27 cellular contexts compared by ENCODE assay signal in genomic region chr1:221556435-221556834, GRCh38.
"Had no signal": no experiment of that assay in that cellular context is flagged by ENCODE, and none has a peak within 500 bp of the region (broad histone marks: within the 10 kb centered on the region; RNA-seq: fewer than 3 reads in every experiment).

No MANE protein-coding gene starts in this region.

- H3K36me3 ChIP-seq: adrenal gland, gastrocnemius medialis, heart left ventricle had no signal

- H2AFZ ChIP-seq: hepatocyte had no signal

- H3K4me3 ChIP-seq: adrenal gland, body of pancreas, coronary artery, dorsolateral prefrontal cortex, gastrocnemius medialis, heart left ventricle, hepatocyte had no signal

- H3K27me3 ChIP-seq: adrenal gland, body of pancreas, dorsolateral prefrontal cortex, gastrocnemius medialis, heart left ventricle, hepatocyte had no signal

- ATAC-seq: activated CD8-positive, alpha-beta T cell treated with anti-CD3 and anti-CD28 coated beads for 36 hours; activated naive CD8-positive, alpha-beta T cell treated with anti-CD3 and anti-CD28 coated beads, Interleukin-2, amount 50 U/mL, for 24 hours; activated T-cell treated with anti-CD3 and anti-CD28 coated beads, Interleukin-2, amount 50 U/mL, for 4 hours; activated T-helper 17 cell treated with anti-CD3 and anti-CD28 coated beads, Interleukin-2, amount 50 U/mL, for 72 hours; esophagus mucosa; WTC11 had no signal

- H3K9me3 ChIP-seq: adrenal gland, body of pancreas, gastrocnemius medialis, heart left ventricle had no signal

- H3K79me2 ChIP-seq: hepatocyte had no signal

- H3K4me1 ChIP-seq: adrenal gland had no signal

- H3K4me2 ChIP-seq: hepatocyte had no signal

- DNase-seq: activated CD4-positive, alpha-beta T cell treated with anti-CD3 and anti-CD28 coated beads for 1 hour; activated CD4-positive, alpha-beta T cell treated with anti-CD3 and anti-CD28 coated beads for 4 hours; activated CD4-positive, alpha-beta T cell treated with anti-CD3 and anti-CD28 coated beads, Interleukin-2, amount 10 ng/mL, durations not matched to agents 7 days and 5 days; activated CD4-positive, alpha-beta T cell treated with anti-CD3 and anti-CD28 coated beads, Interleukin-2, amount 50 U/mL, for 4 hours; activated CD8-positive, alpha-beta memory T cell treated with anti-CD3 and anti-CD28 coated beads for 24 hours; activated CD8-positive, alpha-beta T cell treated with anti-CD3 and anti-CD28 coated beads for 36 hours; activated effector memory CD4-positive, alpha-beta T cell treated with Interleukin-2 at 50 U/mL for 16 hours; activated naive CD4-positive, alpha-beta T cell treated with anti-CD3 and anti-CD28 coated beads for 36 hours; activated naive CD8-positive, alpha-beta T cell treated with anti-CD3 and anti-CD28 coated beads for 36 hours; activated naive CD8-positive, alpha-beta T cell treated with anti-CD3 and anti-CD28 coated beads, Interleukin-2, amount 50 U/mL, for 24 hours; activated T-cell treated with anti-CD3 and anti-CD28 coated beads, Interleukin-2, amount 50 U/mL, for 4 hours; adrenal gland; amygdala; aorta; body of pancreas; dorsolateral prefrontal cortex; effector memory CD4-positive, alpha-beta T cell; endodermal cell; gastrocnemius medialis; glutamatergic neuron; heart left ventricle; T-helper 2 cell had no signal

- H3K27ac ChIP-seq: adrenal gland, body of pancreas, coronary artery, dorsolateral prefrontal cortex, hepatocyte had no signal
